33 cellular contexts compared by ENCODE assay signal in the genomic region with DNA sequence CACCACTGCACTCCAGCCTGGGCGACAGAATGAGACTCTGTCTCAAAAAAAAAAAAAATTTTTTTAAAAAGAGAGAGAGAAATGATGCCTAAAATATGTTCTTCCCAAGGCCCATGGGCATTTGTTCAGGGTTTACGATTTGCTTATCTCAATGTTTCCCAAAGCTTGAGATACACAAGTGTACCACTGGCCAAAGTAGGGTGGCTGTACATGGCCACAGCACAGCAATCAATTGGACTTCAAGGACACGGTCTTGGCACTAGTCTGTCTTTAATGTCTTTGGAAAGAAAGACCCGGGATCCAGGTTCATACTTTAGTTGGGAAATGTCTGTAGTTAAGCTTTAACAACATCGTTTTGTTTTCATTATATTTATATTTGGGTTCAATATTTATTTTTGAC. TPM values are rescaled to one million over a fixed set of nuclear protein-coding genes. Genes with fewer than 3 reads are reported as not detected.
"Had no signal": no experiment of that assay in that cellular context is flagged by ENCODE, and none has a peak within 500 bp of the region (broad histone marks: within the 10 kb centered on the region; RNA-seq: fewer than 3 reads in every experiment).

No MANE protein-coding gene starts in this region.

- FAIRE-seq: colon, endometrium, endothelial cell of umbilical vein, frontal cortex had no signal

- H3K4me1 ChIP-seq: colonic mucosa, esophagus muscularis mucosa, foreskin keratinocyte, gastrocnemius medialis, gastroesophageal sphincter, heart right ventricle had no signal

- H3K4me3 ChIP-seq: colonic mucosa, coronary artery, dorsolateral prefrontal cortex, esophagus muscularis mucosa, esophagus squamous epithelium, gastrocnemius medialis, gastroesophageal sphincter, heart left ventricle, heart right ventricle had no signal

- H3K36me3 ChIP-seq: colonic mucosa, gastrocnemius medialis, gastroesophageal sphincter had no signal

- H3K27me3 ChIP-seq: colonic mucosa, dorsolateral prefrontal cortex, esophagus muscularis mucosa, esophagus squamous epithelium, foreskin keratinocyte, gastrocnemius medialis, gastroesophageal sphincter, heart left ventricle, heart right ventricle had no signal

- H3K27ac ChIP-seq: colonic mucosa, coronary artery, dorsolateral prefrontal cortex, epithelial cell of prostate, esophagus muscularis mucosa, esophagus squamous epithelium, foreskin keratinocyte, gastrocnemius medialis, gastroesophageal sphincter, heart left ventricle, heart right ventricle had no signal

- DNase-seq: colonic mucosa; cortex of kidney; dermis blood vessel endothelial cell; dorsolateral prefrontal cortex; effector CD4-positive, alpha-beta T cell; effector CD8-positive, alpha-beta T cell; effector memory CD4-positive, alpha-beta T cell; effector memory CD8-positive, alpha-beta T cell; endodermal cell; erythroblast; esophagus squamous epithelium; foreskin fibroblast; foreskin keratinocyte; foreskin melanocyte; gastrocnemius medialis; glutamatergic neuron; head of caudate nucleus; heart left ventricle; heart right ventricle had no signal

- H3K9me3 ChIP-seq: colonic mucosa, gastrocnemius medialis had no signal

- ATAC-seq: effector memory CD8-positive, alpha-beta T cell; esophagus mucosa; foreskin keratinocyte; gastrocnemius medialis; gastroesophageal sphincter; heart left ventricle; heart right ventricle had no signal

RNA-seq across cellular contexts. Expression of a gene that starts 9.5 kb away (rescaled TPM):
- total RNA-seq: colonic mucosa, dermis microvascular lymphatic vessel endothelial cell, endothelial cell of umbilical vein, epithelial cell of proximal tubule, esophagus mucosa, esophagus muscularis mucosa, esophagus squamous epithelium, foreskin keratinocyte, frontal cortex, gastrocnemius medialis, gastroesophageal sphincter, glomerular endothelial cell, heart right ventricle had no signal
- polyA plus RNA-seq: endothelial cell of umbilical vein, esophagus, fibroblast of lung, foreskin keratinocyte had no signal

RNA-seq across cellular contexts. Expression of a gene that starts 34.9 kb away (rescaled TPM):
- total RNA-seq: endothelial cell of umbilical vein, epithelial cell of proximal tubule, glomerular endothelial cell had no signal
